Comparison of ENCODE assay signal across 27 cellular contexts in the genomic region with DNA sequence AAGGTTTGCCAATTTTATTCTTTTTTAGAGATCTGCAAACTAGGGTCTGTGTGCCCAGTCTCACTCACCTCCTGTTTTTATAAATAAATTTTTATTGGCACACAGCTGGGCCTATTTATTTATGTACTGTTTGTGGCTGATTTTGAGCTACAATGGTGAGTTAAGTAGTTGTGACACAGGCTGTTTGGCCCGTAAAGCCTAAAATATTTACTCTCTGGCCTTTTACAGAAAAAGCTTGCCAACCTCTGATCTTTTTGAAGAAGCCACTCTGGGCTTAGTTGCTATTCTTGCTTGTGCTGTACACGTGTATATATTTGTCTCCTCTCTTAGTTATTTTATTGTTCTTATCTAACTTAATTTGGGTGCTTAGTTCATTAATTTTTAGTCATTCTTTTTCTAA. TPM values are rescaled to one million over a fixed set of nuclear protein-coding genes. Genes with fewer than 3 reads are reported as not detected.
DNase-seq lines count a peak whose midpoint lies in the region; ATAC-seq, FAIRE-seq and TF ChIP-seq lines count a peak whose summit lies in the region.
"Had no signal": no experiment of that assay in that cellular context is flagged by ENCODE, and none has a peak within 500 bp of the region (broad histone marks: within the 10 kb centered on the region; RNA-seq: fewer than 3 reads in every experiment).

No MANE protein-coding gene starts in this region.

- H3K4me3 Mint-ChIP-seq in activated T-cell treated with anti-CD3 and anti-CD28 coated beads, Interleukin-2, amount 50 U/mL, for 72 hours: no peak overlapping the region
- H3K4me3 Mint-ChIP-seq: activated CD4-positive, alpha-beta memory T cell treated with anti-CD3 and anti-CD28 coated beads, Interleukin-2, amount 10 ng/mL, durations not matched to agents 7 days and 5 days; activated naive CD8-positive, alpha-beta T cell treated with anti-CD3 and anti-CD28 coated beads, Interleukin-2, amount 10 ng/mL, durations not matched to agents 7 days and 5 days; H9; memory B cell; stimulated activated naive CD8-positive, alpha-beta T cell treated with anti-CD3 and anti-CD28 coated beads, Interleukin-15, Interleukin-2, amounts not matched to agents 100 ng/mL and 50 ng/mL, for 24 hours; T-helper 17 cell had no signal

- H3K27me3 ChIP-seq in liver (ENCODE audit: control insufficient read depth in 4 of 4, insufficient read depth in 4 of 4, low read length in 3 of 4): no peaks in the 10 kb centered on the region
- H3K27me3 ChIP-seq in HepG2 (ENCODE audit: control insufficient read depth in 1 of 2, insufficient read depth in 2 of 2, low read length in 2 of 2): no peaks in the 10 kb centered on the region
- H3K27me3 ChIP-seq in GM12878 (replicated peaks in 1 of 2; ENCODE audit: control insufficient read depth in 2 of 2, insufficient read depth in 2 of 2, low read length in 1 of 2): no peaks in the 10 kb centered on the region
- H3K27me3 ChIP-seq in right lobe of liver: no peaks in the 10 kb centered on the region
- no peaks in the 10 kb centered on the region for H3K27me3 ChIP-seq in left lung
- H3K27me3 ChIP-seq: ascending aorta; BLaER1 treated with 17β-estradiol and CSF1 and Interleukin-3, amounts not matched to agents 10 nM and 100 nM; tibial nerve had no signal

- peaks cover 16% of the 10 kb centered on the region for H3K79me2 ChIP-seq in HepG2 (ENCODE audit: insufficient read depth, low read length)
- peaks cover 41% of the 10 kb centered on the region for H3K79me2 ChIP-seq in GM12878 (ENCODE audit: control insufficient read depth, insufficient read depth, low read length)

- SMC1A ChIA-PET in GM12878 (lab: Charles Lee; ENCODE audit: uncharacterized antibody, unreplicated experiment): interaction anchor here (0.6 to 10.1 kb wide), 19 partner anchors 8 to 283 kb away, joined by 3 to 206 read pairs (median 4); no protein-coding TSS in a partner anchor

- no peak overlapping the region for H3K27ac Mint-ChIP-seq in activated T-cell treated with anti-CD3 and anti-CD28 coated beads, Interleukin-2, amount 50 U/mL, for 72 hours
- H3K27ac Mint-ChIP-seq: activated CD4-positive, alpha-beta memory T cell treated with anti-CD3 and anti-CD28 coated beads, Interleukin-2, amount 10 ng/mL, durations not matched to agents 7 days and 5 days; activated naive CD8-positive, alpha-beta T cell treated with anti-CD3 and anti-CD28 coated beads, Interleukin-2, amount 10 ng/mL, durations not matched to agents 7 days and 5 days; H9 had no signal

- H3K9ac ChIP-seq in liver (ENCODE audit: low read depth in 1 of 2, low read length in 2 of 2) (no peak overlapping the region), HepG2 (ENCODE audit: insufficient read depth, low read depth, low read length) (no peak overlapping the region), GM12878 (ENCODE audit: control insufficient read depth, insufficient read depth, low read length) (no peak overlapping the region)
- H3K9ac ChIP-seq: SK-N-SH had no signal

- CTCF ChIA-PET in HepG2 (lab: Yijun Ruan, JAX; ENCODE audit: low intra/inter-chr PET ratio, low total read pairs): no interaction called here
- CTCF ChIA-PET in GM12878 (lab: Yijun Ruan, JAX): interaction anchor here (0.9 to 8.6 kb wide), 5 partner anchors 11 to 86 kb away, joined by 3 to 78 read pairs (median 19); no protein-coding TSS in a partner anchor

- H4K20me1 ChIP-seq in HepG2 (ENCODE audit: insufficient read depth, low read length) (no peaks in the 10 kb centered on the region), GM12878 (ENCODE audit: control insufficient read depth, insufficient read depth) (no peaks in the 10 kb centered on the region)

- no peak overlapping the region for H3K4me2 ChIP-seq in HepG2 (ENCODE audit: low read depth, low read length)
- H3K4me2 ChIP-seq in GM12878 (ENCODE audit: control insufficient read depth, insufficient read depth): no peak overlapping the region
- H3K4me2 ChIP-seq: BLaER1 treated with 17β-estradiol and CSF1 and Interleukin-3, amounts not matched to agents 10 nM and 100 nM; SK-N-SH had no signal

- no TSS peak for BruUV-seq in HepG2 (replicated peaks; lab: Mats Ljungman, UMichigan)
- no TSS peak for BruUV-seq in GM12878 (replicated peaks; lab: Mats Ljungman, UMichigan)

- TF ChIP-seq EP300 in HepG2 (IDR thresholded peaks at IDR 0.05; ENCODE audit: low read depth in 2 of 2, low read length in 2 of 2) (no peak), HepG2 (CRISPR knock-in tag; IDR thresholded peaks at IDR 0.05; ENCODE audit: borderline replicate concordance) (no peak), GM12878 (IDR thresholded peaks at IDR 0.05; ENCODE audit: borderline replicate concordance in 1 of 2, control insufficient read depth in 1 of 2, low read depth in 2 of 2, low read length in 2 of 2) (no peak)

- H3K36me3 Mint-ChIP-seq in activated T-cell treated with anti-CD3 and anti-CD28 coated beads, Interleukin-2, amount 50 U/mL, for 72 hours (ENCODE audit: insufficient read depth in 2 of 2): peaks cover 7 to 37% of the 10 kb centered on the region in 2 donors

- intact Hi-C loops in HepG2 (cut with micrococcal nuclease; ENCODE audit: unreplicated experiment) (no loop called here), GM12878 (cut with micrococcal nuclease; ENCODE audit: unreplicated experiment) (no loop called here), right lobe of liver (cut with DNase I) (no loop called here), left lung (cut with DNase I) (no loop called here)

- H3K4me3 ChIP-seq in liver (ENCODE audit: low read depth in 1 of 3, low read length in 3 of 3) (no peak overlapping the region), HepG2 (replicated peaks in 1 of 3; ENCODE audit: insufficient read depth in 1 of 3, low read depth in 2 of 3, low read length in 3 of 3) (no peak overlapping the region), GM12878 (no peak overlapping the region), right lobe of liver (no peak overlapping the region), left lung (no peak overlapping the region)
- H3K4me3 ChIP-seq: ascending aorta; BLaER1 treated with 17β-estradiol and CSF1 and Interleukin-3, amounts not matched to agents 10 nM and 100 nM; prostate gland; tibial nerve had no signal

- TF ChIP-seq CTCF in liver (IDR thresholded peaks at IDR 0.05; ENCODE audit: low read depth, low read length, missing input control) (no peak), HepG2 (CRISPR knock-in tag; IDR thresholded peaks at IDR 0.05) (no peak), GM12878 (IDR thresholded peaks at IDR 0.05 in 2 of 3, conservative IDR thresholded peaks at IDR 0.05 in 1 of 3; ENCODE audit: control insufficient read depth in 2 of 3, extremely low read depth in 1 of 3, insufficient read depth in 1 of 3, low read depth in 3 of 3, low read length in 3 of 3) (no peak), right lobe of liver (IDR thresholded peaks at IDR 0.05) (no peak), left lung (IDR thresholded peaks at IDR 0.05) (no peak)

- H3K4me1 ChIP-seq in liver (ENCODE audit: control insufficient read depth in 4 of 4, insufficient read depth in 4 of 4, low read length in 3 of 4) (peaks cover 3 to 13% (median 5%) of the 10 kb centered on the region in 4 donors), HepG2 (ENCODE audit: insufficient read depth, low read length) (no peaks in the 10 kb centered on the region; the same call in 1 of the 2 replicates), GM12878 (ENCODE audit: control insufficient read depth, insufficient read depth, low read length) (peaks cover 2% of the 10 kb centered on the region; the same call in 1 of the 2 replicates), right lobe of liver (peaks cover 0 to 18% (median 4%) of the 10 kb centered on the region in 4 donors), left lung (peaks cover 0 to 5% of the 10 kb centered on the region in 2 donors)
- H3K4me1 ChIP-seq: prostate gland had no signal

- no peaks in the 10 kb centered on the region for H3K27me3 Mint-ChIP-seq in activated T-cell treated with anti-CD3 and anti-CD28 coated beads, Interleukin-2, amount 50 U/mL, for 72 hours (ENCODE audit: low read depth)
- H3K27me3 Mint-ChIP-seq: activated CD4-positive, alpha-beta memory T cell treated with anti-CD3 and anti-CD28 coated beads, Interleukin-2, amount 10 ng/mL, durations not matched to agents 7 days and 5 days; activated naive CD8-positive, alpha-beta T cell treated with anti-CD3 and anti-CD28 coated beads, Interleukin-2, amount 10 ng/mL, durations not matched to agents 7 days and 5 days; memory B cell; stimulated activated naive CD8-positive, alpha-beta T cell treated with anti-CD3 and anti-CD28 coated beads, Interleukin-15, Interleukin-2, amounts not matched to agents 100 ng/mL and 50 ng/mL, for 24 hours; T-helper 17 cell had no signal

- no peak for DNase-seq in HepG2 (ENCODE audit: low spot score)
- DNase-seq in GM12878 (ENCODE audit: low read depth, low spot score): no peak
- DNase-seq in right lobe of liver: no peak
- DNase-seq in SKM-1 treated with dmso at 0.1 percent for 144 hours (lab: John Stamatoyannopoulos, UW; ENCODE audit: unreplicated experiment): no peak
- DNase-seq in activated T-cell treated with anti-CD3 and anti-CD28 coated beads, Interleukin-2, amount 50 U/mL, for 72 hours: no peak
- no peak for DNase-seq in left lung
- DNase-seq: activated CD4-positive, alpha-beta memory T cell treated with anti-CD3 and anti-CD28 coated beads, Interleukin-2, amount 10 ng/mL, durations not matched to agents 7 days and 5 days; activated CD4-positive, alpha-beta T cell treated with anti-CD3 and anti-CD28 coated beads for 1 hour; activated CD8-positive, alpha-beta memory T cell treated with anti-CD3 and anti-CD28 coated beads, Interleukin-2, amount 50 U/mL, for 48 hours; activated effector memory CD4-positive, alpha-beta T cell treated with anti-CD3 and anti-CD28 coated beads, Interleukin-2, amount 50 U/mL, for 16 hours; activated naive CD8-positive, alpha-beta T cell treated with anti-CD3 and anti-CD28 coated beads, Interleukin-2, amount 10 ng/mL, durations not matched to agents 7 days and 5 days; cerebellar nuclear complex; H9; head of caudate nucleus; NCI-H1417; NCI-H345; NCI-H748 treated with DMSO at 0.1 percent for 48 hours; RPMI8226; SK-N-SH; T-helper 17 cell had no signal

- peak overlapping the region in 1 of 2 donors; percentile 29 for H3K27ac ChIP-seq in liver (ENCODE audit: low read depth in 1 of 2, low read length in 2 of 2)
- H3K27ac ChIP-seq in HepG2 (ENCODE audit: extremely low read length, insufficient read depth, low read length): no peak overlapping the region
- no peak overlapping the region for H3K27ac ChIP-seq in GM12878 (ENCODE audit: control insufficient read depth, insufficient read depth)
- peak overlapping the region in 2 of 3 donors; percentile 12 to 23 for H3K27ac ChIP-seq in right lobe of liver
- H3K27ac ChIP-seq in left lung: no peak overlapping the region
- H3K27ac ChIP-seq: ascending aorta; BLaER1 treated with 17β-estradiol and CSF1 and Interleukin-3, amounts not matched to agents 10 nM and 100 nM; prostate gland had no signal

- peaks cover 0 to 5% (median 1%) of the 10 kb centered on the region in 4 donors for H3K36me3 ChIP-seq in liver (ENCODE audit: control insufficient read depth in 4 of 4, insufficient read depth in 3 of 4, low read depth in 1 of 4, low read length in 3 of 4)
- peaks cover 0 to 14% of the 10 kb centered on the region in 2 experiments; a peak in 4 of 5 replicates for H3K36me3 ChIP-seq in HepG2 (replicated peaks in 1 of 2; ENCODE audit: control insufficient read depth in 1 of 2, insufficient read depth in 2 of 2, low read length in 2 of 2)
- peaks cover 0 to 23% of the 10 kb centered on the region in 2 experiments; a peak in 2 of 4 replicates for H3K36me3 ChIP-seq in GM12878 (ENCODE audit: control insufficient read depth in 2 of 2, insufficient read depth in 2 of 2, low read length in 1 of 2)
- no peaks in the 10 kb centered on the region for H3K36me3 ChIP-seq in right lobe of liver
- H3K36me3 ChIP-seq in left lung: peaks cover 0 to 15% of the 10 kb centered on the region in 2 donors
- H3K36me3 ChIP-seq: ascending aorta, prostate gland had no signal

- RAD21 ChIA-PET in GM12878 (lab: Charles Lee; ENCODE audit: unreplicated experiment): interaction anchor here (1.0 to 6.7 kb wide), 5 partner anchors 9 to 79 kb away, joined by 3 to 91 read pairs (median 27); no protein-coding TSS in a partner anchor

- in situ Hi-C loops in HepG2 (cut with HindIII; ENCODE audit: extremely low pct_ligation_motif_present, low pct_unique_long_range_greater_than_20kb) (no loop called here), GM12878 (cut with MboI) (no loop called here)

- TF ChIP-seq RAD21 in liver (IDR thresholded peaks at IDR 0.05) (no peak), HepG2 (CRISPR knock-in tag; IDR thresholded peaks at IDR 0.05) (no peak), GM12878 (IDR thresholded peaks at IDR 0.05; ENCODE audit: insufficient read depth, low read depth, low read length) (no peak)

- POLR2A ChIA-PET in HepG2 (lab: Yijun Ruan, JAX) (no interaction called here), GM12878 (lab: Charles Lee) (interaction anchor here (0.7 to 6.2 kb wide), 5 partner anchors 11 to 110 kb away, joined by 3 to 65 read pairs (median 10); no protein-coding TSS in a partner anchor)

- H2AFZ ChIP-seq in HepG2 (ENCODE audit: low read length): no peak overlapping the region
- H2AFZ ChIP-seq in GM12878 (ENCODE audit: control insufficient read depth, low read depth, low read length): no peak overlapping the region

- H3K9me3 Mint-ChIP-seq in activated T-cell treated with anti-CD3 and anti-CD28 coated beads, Interleukin-2, amount 50 U/mL, for 72 hours: peaks cover 0 to 2% of the 10 kb centered on the region in 2 donors
- H3K9me3 Mint-ChIP-seq: activated naive CD8-positive, alpha-beta T cell treated with anti-CD3 and anti-CD28 coated beads, Interleukin-2, amount 10 ng/mL, durations not matched to agents 7 days and 5 days had no signal

- H3K9me3 ChIP-seq in liver (ENCODE audit: control insufficient read depth in 4 of 4, low read length in 3 of 4) (no peaks in the 10 kb centered on the region), HepG2 (ENCODE audit: low read length) (no peaks in the 10 kb centered on the region), GM12878 (replicated peaks; ENCODE audit: control insufficient read depth, insufficient read depth, low read length) (peaks cover 8% of the 10 kb centered on the region; the same call in 2 of the 3 replicates), right lobe of liver (no peaks in the 10 kb centered on the region), left lung (no peaks in the 10 kb centered on the region)
- H3K9me3 ChIP-seq: prostate gland, SK-N-SH had no signal

- ATAC-seq in HepG2 (no peak), GM12878 (peak; percentile 33), right lobe of liver (peak; percentile 91 to 94 (median 92)), left lung (no peak)
- ATAC-seq in activated T-cell treated with anti-CD3 and anti-CD28 coated beads, Interleukin-2, amount 50 U/mL, for 72 hours (replicated peaks in 1 of 2): no peak

- no peak for FAIRE-seq in HepG2 (lab: Jason Lieb, UNC)
- FAIRE-seq in GM12878 (lab: Jason Lieb, UNC): no peak

- 22% methylated on average over 2 of the region's 2 CpGs for whole genome bisulfite sequencing in liver
- WGBS in HepG2 (ENCODE audit: low lambda C conversion rate): 72% methylated on average over 2 of the region's 2 CpGs
- 77% methylated on average over 2 of the region's 2 CpGs for WGBS in GM12878 (ENCODE audit: insufficient coverage, insufficient replicate concordance, low lambda C conversion rate, missing lambda C conversion rate)
- WGBS in right lobe of liver (ENCODE audit: insufficient coverage, low coverage, low lambda C conversion rate, missing lambda C conversion rate): 11% methylated on average over 2 of the region's 2 CpGs

- peaks cover 66% of the 10 kb centered on the region for H3K4me1 Mint-ChIP-seq in activated T-cell treated with anti-CD3 and anti-CD28 coated beads, Interleukin-2, amount 50 U/mL, for 72 hours (ENCODE audit: low read depth)

- no peak for TF ChIP-seq POLR2A in HepG2 (IDR thresholded peaks at IDR 0.05; ENCODE audit: insufficient read depth in 1 of 2, low read depth in 2 of 2, low read length in 2 of 2)
- no peak for TF ChIP-seq POLR2A in GM12878 (IDR thresholded peaks at IDR 0.05; ENCODE audit: low read depth, low read length)
- TF ChIP-seq POLR2A in right lobe of liver (IDR thresholded peaks at IDR 0.05): no peak

RNA-seq across cellular contexts. Expression of gene NAB1, which starts 14.5 kb away (rescaled TPM):
- total RNA-seq in liver (10 to 100 TPM; 26.6 to 31.0 TPM), HepG2 (2016; rRNA removed; fragmentation: Illumina TruSeq; extraction: Trizol) (46.0 and 51.2 TPM in 2 replicates), GM12878 (2014; rRNA removed) (24.5 and 28.9 TPM in 2 replicates), GM12878 (2014; rRNA removed; fragmentation: Illumina TruSeq; extraction: Trizol) (32.6 and 34.7 TPM in 2 replicates), GM12878 (2021) (30.5 and 33.2 TPM in 2 replicates), right lobe of liver (10 to 100 TPM; 22.0 to 29.9 (median 23.8) TPM), left lung (10 to 100 TPM; 28.4 to 32.9 TPM)
- polyA plus RNA-seq in liver (10 to 100 TPM in 1 of 2 donors, 1 to 10 TPM in 1; 5.8 to 10.9 TPM), HepG2 (2011; rRNA removed) (19.6 and 24.5 TPM in 2 replicates), GM12878 (2011; rRNA removed) (39.6 and 61.5 TPM in 2 replicates), GM12878 (2014; fragmentation: Illumina TruSeq; extraction: Trizol) (28.1 and 37.0 TPM in 2 replicates), GM12878 (2014; fragmentation: Nextera tagmentation; extraction: Ambion mirVana) (1 to 10 TPM; 4.5 to 4.9 TPM), GM12878 (2014; rRNA removed) (18.5 and 21.5 TPM in 2 replicates), GM12878 (2016; fragmentation: Nextera tagmentation; extraction: Ambion mirVana) (10 to 100 TPM; 10.3 to 11.1 TPM)
- 139 and 176 TPM in 2 replicates for total RNA-seq in HepG2 (2016; cell fraction: cytosol; rRNA removed; fragmentation: Illumina TruSeq; extraction: Trizol; ENCODE audit: low read depth)
- total RNA-seq in HepG2 (2016; cell fraction: insoluble cytoplasmic fraction; rRNA removed; fragmentation: Illumina TruSeq; extraction: Trizol): 49.6 and 52.0 TPM in 2 replicates
- total RNA-seq in HepG2 (2016; cell fraction: membrane; rRNA removed; fragmentation: Illumina TruSeq; extraction: Trizol): 123 and 139 TPM in 2 replicates
- total RNA-seq in HepG2 (2016; cell fraction: nucleus; rRNA removed; fragmentation: Illumina TruSeq; extraction: Trizol): 44.1 and 50.2 TPM in 2 replicates
- 9.0 and 11.6 TPM in 2 replicates for polyA plus RNA-seq in HepG2 (2011; cell fraction: cytosol; rRNA removed)
- 38.8 and 42.4 TPM in 2 replicates for polyA plus RNA-seq in HepG2 (2011; cell fraction: nucleus; rRNA removed)
- polyA plus RNA-seq in HepG2 (2012): 23.4 and 23.6 TPM in 2 replicates
- 7.2 and 7.4 TPM in 2 replicates for polyA plus RNA-seq in HepG2 (2016; cell fraction: cytosol; fragmentation: Illumina TruSeq; extraction: Trizol; ENCODE audit: low read depth)
- 43.9 and 45.3 TPM in 2 replicates for polyA plus RNA-seq in HepG2 (2016; cell fraction: insoluble cytoplasmic fraction; fragmentation: Illumina TruSeq; extraction: Trizol; ENCODE audit: low read depth)
- polyA plus RNA-seq in HepG2 (2016; cell fraction: membrane; fragmentation: Illumina TruSeq; extraction: Trizol; ENCODE audit: low read depth): 24.2 and 27.5 TPM in 2 replicates
- 72.5 and 83.7 TPM in 2 replicates for polyA plus RNA-seq in HepG2 (2016; cell fraction: nucleus; fragmentation: Illumina TruSeq; extraction: Trizol; ENCODE audit: insufficient read depth, low read depth)
- 18.6 and 50.1 TPM in 2 replicates for polyA minus RNA-seq in HepG2 (2011; rRNA and poly(A)+ RNA removed; ENCODE audit: low replicate concordance)
- 28.5 and 29.1 TPM in 2 replicates for polyA minus RNA-seq in HepG2 (2011; cell fraction: cytosol; rRNA and poly(A)+ RNA removed)
- 33.7 and 45.5 TPM in 2 replicates for polyA minus RNA-seq in HepG2 (2011; cell fraction: nucleus; rRNA and poly(A)+ RNA removed)
- total RNA-seq in GM12878 (2013; cell fraction: nucleolus; rRNA removed): 61.0 and 61.9 TPM in 2 replicates
- 14.6 TPM for polyA plus RNA-seq in GM12878 (2011; ENCODE audit: low read depth)
- 16.9 TPM in 2 replicates for polyA plus RNA-seq in GM12878 (2011; cell fraction: cytosol; rRNA removed)
- 67.0 and 70.5 TPM in 2 replicates for polyA plus RNA-seq in GM12878 (2011; cell fraction: nucleus; rRNA removed)
- polyA plus RNA-seq in GM12878 (2012): 18.3 and 20.1 TPM in 2 replicates
- polyA minus RNA-seq in GM12878 (2011; rRNA and poly(A)+ RNA removed): 41.6 and 46.1 TPM in 2 replicates
- polyA minus RNA-seq in GM12878 (2011; cell fraction: cytosol; rRNA and poly(A)+ RNA removed): 20.8 and 27.7 TPM in 2 replicates
- polyA minus RNA-seq in GM12878 (2011; cell fraction: nucleus; rRNA and poly(A)+ RNA removed): 23.0 and 28.8 TPM in 2 replicates
- total RNA-seq in activated T-cell treated with anti-CD3 and anti-CD28 coated beads, Interleukin-2, amount 50 U/mL, for 72 hours: 10 to 100 TPM; 42.8 to 61.3 TPM

Comparison
In these comparisons a context has a peak if more than half of its experiments do, and no peak if none do; other contexts are left out.
1. H3K27ac ChIP-seq: peak in right lobe of liver (2 of 3); none in HepG2 (single experiment), GM12878 (single experiment) and left lung (0 of 2).
2. ATAC-seq: peak in GM12878 (single experiment) and right lobe of liver (4 of 4); none in HepG2 (single experiment), activated T-cell treated with anti-CD3 and anti-CD28 coated beads, Interleukin-2, amount 50 U/mL, for 72 hours (0 of 2) and left lung (single experiment).